In genomic region chr13:29436291-29436690, GRCh38 we compare ENCODE assay signal across 17 cellular contexts.
DNase-seq lines count a peak whose midpoint lies in the region; ATAC-seq, FAIRE-seq and TF ChIP-seq lines count a peak whose summit lies in the region.
"Had no signal": no experiment of that assay in that cellular context is flagged by ENCODE, and none has a peak within 500 bp of the region (broad histone marks: within the 10 kb centered on the region; RNA-seq: fewer than 3 reads in every experiment).

No MANE protein-coding gene starts in this region.

- H3K9me1 ChIP-seq in IMR-90 (ENCODE audit: insufficient read depth, low read length): peaks cover 15% of the 10 kb centered on the region; the same call in 1 of the 2 replicates

- H3K36me3 ChIP-seq in IMR-90 (ENCODE audit: control insufficient read depth, insufficient read depth, low read length) (no peaks in the 10 kb centered on the region), mammary epithelial cell (ENCODE audit: insufficient read depth, low read length) (no peaks in the 10 kb centered on the region), tibial artery (no peaks in the 10 kb centered on the region), small intestine (ENCODE audit: control insufficient read depth in 2 of 2, insufficient read depth in 2 of 2, low read length in 2 of 2) (no peaks in the 10 kb centered on the region)
- H3K36me3 ChIP-seq: neural progenitor cell had no signal

- FAIRE-seq in islet of Langerhans (lab: Jason Lieb, UNC) (peak; percentile 36), small intestine (lab: Jason Lieb, UNC) (no peak)
- FAIRE-seq: endometrium, RCC 7860 had no signal

- H3K4me1 ChIP-seq in IMR-90 (ENCODE audit: control insufficient read depth, insufficient read depth, low read length) (peaks cover 17% of the 10 kb centered on the region), mammary epithelial cell (ENCODE audit: insufficient read depth, low read length) (peaks cover 23% of the 10 kb centered on the region), tibial artery (peaks cover 0 to 44% (median 23%) of the 10 kb centered on the region in 4 donors), small intestine (ENCODE audit: control insufficient read depth in 2 of 2, insufficient read depth in 1 of 2, low read depth in 1 of 2, low read length in 1 of 2) (no peaks in the 10 kb centered on the region)
- H3K4me1 ChIP-seq: neural progenitor cell had no signal

- no peaks in the 10 kb centered on the region for H3K9me3 ChIP-seq in IMR-90 (ENCODE audit: control insufficient read depth, insufficient read depth, low read length)
- no peaks in the 10 kb centered on the region for H3K9me3 ChIP-seq in mammary epithelial cell (replicated peaks; ENCODE audit: insufficient read depth, low read length)
- no peaks in the 10 kb centered on the region for H3K9me3 ChIP-seq in tibial artery
- H3K9me3 ChIP-seq in small intestine (ENCODE audit: control insufficient read depth, low read depth): no peaks in the 10 kb centered on the region

- no peaks in the 10 kb centered on the region for H3K79me2 ChIP-seq in mammary epithelial cell (ENCODE audit: insufficient read depth, low read length)

- H2AK5ac ChIP-seq in IMR-90 (ENCODE audit: low read depth, low read length): no peak overlapping the region

- H3K27me3 ChIP-seq in IMR-90 (ENCODE audit: control insufficient read depth, insufficient read depth, low read length) (peaks cover 2% of the 10 kb centered on the region; the same call in 1 of the 2 replicates), mammary epithelial cell (ENCODE audit: insufficient read depth, low read length) (no peaks in the 10 kb centered on the region), tibial artery (no peaks in the 10 kb centered on the region), small intestine (ENCODE audit: control insufficient read depth in 2 of 2, insufficient read depth in 2 of 2, low read length in 2 of 2) (no peaks in the 10 kb centered on the region)
- H3K27me3 ChIP-seq: neural progenitor cell had no signal

- no peak for TF ChIP-seq RAD21 in IMR-90 (IDR thresholded peaks at IDR 0.05; ENCODE audit: low read length)

- dilution Hi-C loops in IMR-90 (cut with HindIII; ENCODE audit: low sequenced_read_pairs, unreplicated experiment): no loop called here
- dilution Hi-C loops in mammary epithelial cell (cut with HindIII; ENCODE audit: low sequenced_read_pairs): no loop called here

- no peak overlapping the region for H2BK5ac ChIP-seq in IMR-90 (ENCODE audit: low read depth, low read length, poor library complexity, severe bottlenecking)

- H4K20me1 ChIP-seq in IMR-90 (ENCODE audit: insufficient read depth, low read length): peaks cover 7% of the 10 kb centered on the region; the same call in 1 of the 2 replicates
- H4K20me1 ChIP-seq in mammary epithelial cell (ENCODE audit: insufficient read depth, low read length): no peaks in the 10 kb centered on the region

- WGBS in IMR-90 (ENCODE audit: extremely low coverage in 2 of 2, insufficient read length in 1 of 2), 2 experiments: no CpG with 5 or more reads among the region's 1 CpG
- 20% methylated on average over 1 of the region's 1 CpG for WGBS in mammary epithelial cell (ENCODE audit: low coverage, missing lambda C conversion rate)
- 61 to 91% (median 69%) methylated on average over 1 of the region's 1 CpG for WGBS in small intestine, 3 donors

- H3K23ac ChIP-seq in IMR-90 (ENCODE audit: low read depth, low read length): no peak overlapping the region

- in situ Hi-C loops in IMR-90 (cut with MboI; ENCODE audit: low sequenced_read_pairs): no loop called here
- in situ Hi-C loops in mammary epithelial cell (cut with MboI; ENCODE audit: low sequenced_read_pairs in 2 of 2): no loop called here

- 0 out of 2 replicates have a peak overlapping the region, but pooled peaks have one; percentile 56 for H2BK20ac ChIP-seq in IMR-90 (ENCODE audit: low read depth, low read length)

- no TSS peak for BruUV-seq in IMR-90 (replicated peaks; lab: Mats Ljungman, UMichigan)
- BruUV-seq in mammary epithelial cell (replicated peaks; lab: Mats Ljungman, UMichigan): no TSS peak

- TF ChIP-seq CTCF in IMR-90 (conservative IDR thresholded peaks at IDR 0.05; ENCODE audit: low read depth, low read length) (no peak), mammary epithelial cell (conservative IDR thresholded peaks at IDR 0.05 in 1 of 2, IDR thresholded peaks at IDR 0.05 in 1 of 2; ENCODE audit: extremely low read depth in 1 of 2, insufficient read depth in 1 of 2, low read depth in 1 of 2, low read length in 2 of 2) (no peak), tibial artery (IDR thresholded peaks at IDR 0.05) (no peak)

- H3K18ac ChIP-seq in IMR-90 (ENCODE audit: low read depth, low read length): no peak overlapping the region

- H2BK15ac ChIP-seq in IMR-90 (ENCODE audit: low read depth, low read length): no peak overlapping the region; the same call in 2 of the 3 replicates

- no peak overlapping the region; the same call in 1 of the 2 replicates for H3K27ac ChIP-seq in IMR-90 (ENCODE audit: insufficient read depth, low read length)
- no peak overlapping the region for H3K27ac ChIP-seq in mammary epithelial cell (ENCODE audit: insufficient read depth, low read depth, low read length)
- peak overlapping the region; percentile 3 to 63 for H3K27ac ChIP-seq in tibial artery
- H3K27ac ChIP-seq in small intestine (ENCODE audit: low read depth in 1 of 2, low read length in 1 of 2): peak overlapping the region in 1 of 2 donors; percentile 57
- H3K27ac ChIP-seq: neural progenitor cell had no signal

- no peak overlapping the region for H2AK9ac ChIP-seq in IMR-90 (replicated peaks; ENCODE audit: low read depth, low read length, poor library complexity)

- H3K4me3 ChIP-seq in IMR-90 (ENCODE audit: insufficient read depth, low read depth, low read length) (no peak overlapping the region), mammary epithelial cell (replicated peaks in 1 of 3; ENCODE audit: insufficient read depth in 1 of 3, low read depth in 2 of 3, low read length in 3 of 3) (no peak overlapping the region), tibial artery (no peak overlapping the region), small intestine (ENCODE audit: low read depth in 1 of 2, low read length in 2 of 2) (no peak overlapping the region)
- H3K4me3 ChIP-seq: neural progenitor cell had no signal

- H3K79me1 ChIP-seq in IMR-90 (ENCODE audit: low read depth in 1 of 2, low read length in 2 of 2): no peaks in the 10 kb centered on the region

- no peak overlapping the region for H2BK120ac ChIP-seq in IMR-90 (ENCODE audit: low read depth, low read length)

- POLR2A ChIA-PET in IMR-90 (lab: Charles Lee; ENCODE audit: unreplicated experiment): no interaction called here

- H4K5ac ChIP-seq in IMR-90 (ENCODE audit: low read depth, low read length): no peak overlapping the region

- no peak overlapping the region for H3K9ac ChIP-seq in IMR-90 (ENCODE audit: low read depth, low read length)
- H3K9ac ChIP-seq in mammary epithelial cell (ENCODE audit: insufficient read depth, low read length): no peak overlapping the region
- H3K9ac ChIP-seq: neural progenitor cell had no signal

- peak overlapping the region; percentile 41 for H3K4ac ChIP-seq in IMR-90 (ENCODE audit: low read depth, low read length)

- no peak overlapping the region for H4K8ac ChIP-seq in IMR-90 (ENCODE audit: low read depth in 2 of 2, low read length in 2 of 2)

- CTCF ChIA-PET in IMR-90 (lab: Yijun Ruan, JAX) (no interaction called here), mammary epithelial cell (lab: Charles Lee; ENCODE audit: low non-redundant PET) (no interaction called here)

- H3K14ac ChIP-seq in IMR-90 (replicated peaks; ENCODE audit: low read depth, low read length): 0 out of 2 replicates have a peak overlapping the region, but pooled peaks have one; percentile 26

- DNase-seq in IMR-90 (peak; percentile 70), mammary epithelial cell (peak; percentile 86), tibial artery (no peak), small intestine (no peak), NCI-H1417 treated with DMSO at 0.1 percent for 48 hours (lab: John Stamatoyannopoulos, UW) (no peak)
- DNase-seq: activated CD8-positive, alpha-beta memory T cell treated with anti-CD3 and anti-CD28 coated beads, Interleukin-2, amount 50 U/mL, for 4 hours; activated naive CD8-positive, alpha-beta T cell treated with anti-CD3 and anti-CD28 coated beads, Interleukin-2, amount 10 ng/mL, durations not matched to agents 7 days and 5 days; DMS153; islet precursor cell; Kasumi-1; stimulated activated CD4-positive, alpha-beta T cell treated with anti-CD3 and anti-CD28 coated beads, Interleukin-1b, Interleukin-23, amount 100 ng/mL, for 48 hours; stimulated activated naive CD4-positive, alpha-beta T cell treated with Interleukin-2 at 50 U/mL for 16 hours had no signal

- H3K56ac ChIP-seq in IMR-90 (ENCODE audit: extremely low read depth, insufficient read depth, low read length): no peak overlapping the region

- peak overlapping the region; percentile 5; the same call in 1 of the 2 replicates for H3K4me2 ChIP-seq in IMR-90 (ENCODE audit: low read depth, low read length)
- no peak overlapping the region for H3K4me2 ChIP-seq in mammary epithelial cell (ENCODE audit: insufficient read depth, low read depth, low read length)
- H3K4me2 ChIP-seq: neural progenitor cell had no signal

- intact Hi-C loops in IMR-90 (cut with micrococcal nuclease) (no loop called here), mammary epithelial cell (cut with micrococcal nuclease) (loop anchor here (2.0 kb wide), 1 partner anchor 19 kb away; no protein-coding TSS in a partner anchor), tibial artery (cut with DNase I; ENCODE audit: low total_unique reads) (no loop called here)

- H2AFZ ChIP-seq in IMR-90 (replicated peaks; ENCODE audit: low read length, poor library complexity) (peak overlapping the region; percentile 74), mammary epithelial cell (ENCODE audit: low read depth, low read length) (no peak overlapping the region)
- H2AFZ ChIP-seq: neural progenitor cell had no signal

- TF ChIP-seq POLR2A in IMR-90 (IDR thresholded peaks at IDR 0.05; ENCODE audit: low read depth, low read length): no peak

- H4K91ac ChIP-seq in IMR-90 (ENCODE audit: insufficient read depth, low read depth, low read length): no peak overlapping the region

- ATAC-seq in IMR-90 (ENCODE audit: low read depth) (peak; percentile 4; the same call in 1 of the 2 replicates), HG03342 (IDR thresholded peaks at IDR 0.05; ENCODE audit: unreplicated experiment) (no peak)

TF ChIP-seq in IMR-90, 13 proteins besides CTCF, POLR2A, EP300 and RAD21 (continues in another document):
- TF ChIP-seq CEBPB (IDR thresholded peaks at IDR 0.05; ENCODE audit: low read depth, low read length) (no peak), MAFK (IDR thresholded peaks at IDR 0.05; ENCODE audit: low read depth, low read length) (no peak), USF2 (IDR thresholded peaks at IDR 0.05; ENCODE audit: low read depth, low read length) (no peak), SMC3 (IDR thresholded peaks at IDR 0.05; ENCODE audit: low read depth, low read length) (no peak)

Comparison
In these comparisons a context has a peak if more than half of its experiments do, and no peak if none do; other contexts are left out.
1. DNase-seq: peak in IMR-90 (single experiment) and mammary epithelial cell (single experiment); none in tibial artery (0 of 2), small intestine (single experiment) and NCI-H1417 treated with DMSO at 0.1 percent for 48 hours (single experiment).
2. H3K27ac ChIP-seq: peak in tibial artery (2 of 2); none in IMR-90 (single experiment) and mammary epithelial cell (single experiment).